8 cellular contexts compared by ENCODE assay signal in the genomic region with DNA sequence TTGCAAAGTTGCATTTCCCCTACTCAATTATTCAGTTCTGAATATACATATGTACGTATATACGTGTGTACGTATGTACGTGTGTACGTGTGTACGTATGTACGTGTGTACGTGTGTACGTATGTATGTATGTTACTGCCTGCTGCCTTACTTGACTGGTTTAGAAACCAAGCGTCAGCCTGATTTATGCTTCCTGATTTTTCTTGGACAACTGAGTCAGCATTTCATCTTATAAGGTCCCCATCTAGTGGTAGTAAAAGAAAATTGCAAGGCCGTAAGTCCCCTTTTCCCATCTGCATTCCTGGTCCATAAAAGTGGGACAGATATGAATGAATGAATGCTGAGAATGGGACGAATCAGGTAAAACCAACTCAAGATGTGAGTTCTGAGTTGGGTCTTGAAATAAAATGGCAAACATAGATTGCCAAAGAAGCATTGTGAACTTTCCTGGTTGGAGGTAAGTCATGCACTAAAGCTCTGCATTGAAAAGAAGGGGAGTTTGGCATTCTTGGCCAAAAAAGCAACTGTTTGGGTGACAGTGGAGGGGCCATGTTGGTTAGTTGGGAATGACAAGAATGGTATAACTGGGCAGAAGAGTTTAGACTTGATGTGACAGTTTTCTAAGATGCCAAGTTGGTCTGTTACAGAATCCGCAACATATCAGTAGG.
DNase-seq lines count a peak whose midpoint lies in the region; ATAC-seq, FAIRE-seq and TF ChIP-seq lines count a peak whose summit lies in the region.

No MANE protein-coding gene starts in this region.

- FAIRE-seq in GM12878 (lab: Jason Lieb, UNC): peak; percentile 52

- in situ Hi-C loops in GM12878 (cut with MboI): loop anchor here (5.0 kb wide), 3 partner anchors 146 to 341 kb away; no protein-coding TSS in a partner anchor

- no peak overlapping the region for H3K27ac ChIP-seq in GM12878 (ENCODE audit: control insufficient read depth, insufficient read depth)

- H3K4me1 ChIP-seq in GM12878 (ENCODE audit: control insufficient read depth, insufficient read depth, low read length): no peaks in the 10 kb centered on the region

- no peak overlapping the region for H3K4me2 ChIP-seq in GM12878 (ENCODE audit: control insufficient read depth, insufficient read depth)

- BruUV-seq in GM12878 (replicated peaks; lab: Mats Ljungman, UMichigan): no TSS peak

- H3K4me3 ChIP-seq in GM12878: no peak overlapping the region

- H3K79me2 ChIP-seq in GM12878 (ENCODE audit: control insufficient read depth, insufficient read depth, low read length): no peaks in the 10 kb centered on the region

- DNase-seq in NCI-H2107 treated with DMSO at 0.1 percent for 48 hours (lab: John Stamatoyannopoulos, UW; ENCODE audit: unreplicated experiment): peak; percentile 67
- no peak for DNase-seq in NCI-H2107 (lab: John Stamatoyannopoulos, UW)
- peak; percentile 15 for DNase-seq in NCI-H2081 treated with DMSO at 0.1 percent for 48 hours (lab: John Stamatoyannopoulos, UW)
- DNase-seq in GM12878 (ENCODE audit: low read depth, low spot score): peak; percentile 34
- DNase-seq in kidney tubule cell (ENCODE audit: low spot score): peak; percentile 60
- DNase-seq in NCI-H187 (lab: John Stamatoyannopoulos, UW): no peak
- DNase-seq in islet precursor cell: no peak
- no peak for DNase-seq in middle frontal gyrus (ENCODE audit: extremely low spot score, low spot score)

- SMC1A ChIA-PET in GM12878 (lab: Charles Lee; ENCODE audit: uncharacterized antibody, unreplicated experiment): interaction anchor here (0.6 to 10.1 kb wide), 23 partner anchors 11 to 355 kb away, joined by 3 to 202 read pairs (median 17); no protein-coding TSS in a partner anchor

- CTCF ChIA-PET in GM12878 (lab: Yijun Ruan, JAX): interaction anchor here (0.6 to 9.0 kb wide), 34 partner anchors 9 to 365 kb away, joined by 3 to 208 read pairs (median 9); no protein-coding TSS in a partner anchor

- POLR2A ChIA-PET in GM12878 (lab: Charles Lee): interaction anchor here (3.3 kb wide), 1 partner anchor 114 kb away, joined by 19 read pairs; no protein-coding TSS in a partner anchor

- TF ChIP-seq EP300 in GM12878 (IDR thresholded peaks at IDR 0.05; ENCODE audit: borderline replicate concordance in 1 of 2, control insufficient read depth in 1 of 2, low read depth in 2 of 2, low read length in 2 of 2): no peak

- TF ChIP-seq POLR2A in GM12878 (IDR thresholded peaks at IDR 0.05; ENCODE audit: low read depth, low read length): no peak

- no peak overlapping the region for H3K9ac ChIP-seq in GM12878 (ENCODE audit: control insufficient read depth, insufficient read depth, low read length)

- peak; percentile 61 to 69 (median 69) for TF ChIP-seq CTCF in GM12878 (IDR thresholded peaks at IDR 0.05 in 2 of 3, conservative IDR thresholded peaks at IDR 0.05 in 1 of 3; ENCODE audit: control insufficient read depth in 2 of 3, extremely low read depth in 1 of 3, insufficient read depth in 1 of 3, low read depth in 3 of 3, low read length in 3 of 3)

- RAD21 ChIA-PET in GM12878 (lab: Charles Lee; ENCODE audit: unreplicated experiment): interaction anchor here (0.8 to 9.9 kb wide), 21 partner anchors 42 to 354 kb away, joined by 3 to 159 read pairs (median 7); no protein-coding TSS in a partner anchor

- intact Hi-C loops in GM12878 (cut with micrococcal nuclease; ENCODE audit: unreplicated experiment): loop anchor here (5.0 kb wide), 1 partner anchor 71 kb away; no protein-coding TSS in a partner anchor

- TF ChIP-seq RAD21 in GM12878 (IDR thresholded peaks at IDR 0.05; ENCODE audit: insufficient read depth, low read depth, low read length): peak; percentile 68

- no peaks in the 10 kb centered on the region for H4K20me1 ChIP-seq in GM12878 (ENCODE audit: control insufficient read depth, insufficient read depth)

- no peak overlapping the region for H2AFZ ChIP-seq in GM12878 (ENCODE audit: control insufficient read depth, low read depth, low read length)

- ATAC-seq in GM12878: no peak

- H3K27me3 ChIP-seq in GM12878 (replicated peaks in 1 of 2; ENCODE audit: control insufficient read depth in 2 of 2, insufficient read depth in 2 of 2, low read length in 1 of 2): no peaks in the 10 kb centered on the region; a peak in 1 of 4 replicates

- 51% methylated on average over 13 of the region's 13 CpGs for WGBS in GM12878 (ENCODE audit: insufficient coverage, insufficient replicate concordance, low lambda C conversion rate, missing lambda C conversion rate)

- H3K9me3 ChIP-seq in GM12878 (replicated peaks; ENCODE audit: control insufficient read depth, insufficient read depth, low read length): no peaks in the 10 kb centered on the region; the same call in 2 of the 3 replicates

- H3K36me3 ChIP-seq in GM12878 (ENCODE audit: control insufficient read depth in 2 of 2, insufficient read depth in 2 of 2, low read length in 1 of 2): no peaks in the 10 kb centered on the region

TF ChIP-seq in GM12878, 131 proteins besides CTCF, POLR2A, EP300 and RAD21:
- TF ChIP-seq, protein P1, sequence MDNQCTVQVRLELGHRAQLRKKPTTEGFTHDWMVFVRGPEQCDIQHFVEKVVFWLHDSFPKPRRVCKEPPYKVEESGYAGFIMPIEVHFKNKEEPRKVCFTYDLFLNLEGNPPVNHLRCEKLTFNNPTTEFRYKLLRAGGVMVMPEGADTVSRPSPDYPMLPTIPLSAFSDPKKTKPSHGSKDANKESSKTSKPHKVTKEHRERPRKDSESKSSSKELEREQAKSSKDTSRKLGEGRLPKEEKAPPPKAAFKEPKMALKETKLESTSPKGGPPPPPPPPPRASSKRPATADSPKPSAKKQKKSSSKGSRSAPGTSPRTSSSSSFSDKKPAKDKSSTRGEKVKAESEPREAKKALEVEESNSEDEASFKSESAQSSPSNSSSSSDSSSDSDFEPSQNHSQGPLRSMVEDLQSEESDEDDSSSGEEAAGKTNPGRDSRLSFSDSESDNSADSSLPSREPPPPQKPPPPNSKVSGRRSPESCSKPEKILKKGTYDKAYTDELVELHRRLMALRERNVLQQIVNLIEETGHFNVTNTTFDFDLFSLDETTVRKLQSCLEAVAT (IDR thresholded peaks at IDR 0.05): peak; percentile 58; the same call in 1 of the 2 replicates
- TF ChIP-seq IKZF1 (conservative IDR thresholded peaks at IDR 0.05) (peak; percentile 43; the same call in 1 of the 2 replicates), SMC3 (IDR thresholded peaks at IDR 0.05; ENCODE audit: borderline replicate concordance, low read length) (peak; percentile 70), NBN (IDR thresholded peaks at IDR 0.05) (no peak)

Comparison
In these comparisons a context has a peak if more than half of its experiments do, and no peak if none do; other contexts are left out.
1. DNase-seq: peak in NCI-H2107 treated with DMSO at 0.1 percent for 48 hours (single experiment), NCI-H2081 treated with DMSO at 0.1 percent for 48 hours (single experiment), GM12878 (single experiment) and kidney tubule cell (single experiment); none in NCI-H2107 (single experiment), NCI-H187 (0 of 2), islet precursor cell (single experiment) and middle frontal gyrus (single experiment).